20 cellular contexts compared by ENCODE assay signal in genomic region chr11:32033067-32033466, GRCh38. TPM values are rescaled to one million over a fixed set of nuclear protein-coding genes. Genes with fewer than 3 reads are reported as not detected.
A peak's percentile ranks its signal among the peaks of the same experiment; 100 is the strongest.
DNase-seq lines count a peak whose midpoint lies in the region; ATAC-seq lines count a peak whose summit lies in the region.
"Had no signal": no experiment of that assay in that cellular context is flagged by ENCODE, and none has a peak within 500 bp of the region (broad histone marks: within the 10 kb centered on the region; RNA-seq: fewer than 3 reads in every experiment).

No MANE protein-coding gene starts in this region.

- H3K36me3 ChIP-seq in ACC112 (ENCODE audit: insufficient read depth, low read length): no peaks in the 10 kb centered on the region
- H3K36me3 ChIP-seq: HAP-1 had no signal

- no peak overlapping the region for H2AFZ ChIP-seq in ACC112 (ENCODE audit: low read length, unreplicated experiment)

- H3K79me2 ChIP-seq in ACC112 (ENCODE audit: control insufficient read depth, insufficient read depth, low read length, unreplicated experiment): no peaks in the 10 kb centered on the region

- no peaks in the 10 kb centered on the region for H3K27me3 ChIP-seq in ACC112 (ENCODE audit: insufficient read depth, low read length)

- H3K9me3 Mint-ChIP-seq in activated T-helper 1 cell treated with anti-CD3 and anti-CD28 coated beads, Interleukin-12 subunit alpha, Interleukin-12 subunit beta, Interleukin-2, Interleukin-4 antibody, amounts not matched to agents 30 ng/mL and 10 ng/mL and 1 ng/mL, durations not matched to agents 14 hours and 24 hours and 36 hours: no peaks in the 10 kb centered on the region
- no peaks in the 10 kb centered on the region for H3K9me3 Mint-ChIP-seq in activated naive CD4-positive, alpha-beta T cell treated with anti-CD3 and anti-CD28 coated beads, Interleukin-2, amount 10 ng/mL, durations not matched to agents 7 days and 5 days
- H3K9me3 Mint-ChIP-seq: activated CD4-positive, alpha-beta T cell treated with anti-CD3 and anti-CD28 coated beads, Interleukin-2, amount 10 ng/mL, durations not matched to agents 7 days and 5 days; activated naive CD8-positive, alpha-beta T cell treated with anti-CD3 and anti-CD28 coated beads, Interleukin-2, amount 10 ng/mL, durations not matched to agents 7 days and 5 days; CD8-positive, alpha-beta T cell had no signal

- H3K27me3 Mint-ChIP-seq in activated T-helper 1 cell treated with anti-CD3 and anti-CD28 coated beads, Interleukin-12 subunit alpha, Interleukin-12 subunit beta, Interleukin-2, Interleukin-4 antibody, amounts not matched to agents 30 ng/mL and 10 ng/mL and 1 ng/mL, durations not matched to agents 14 hours and 24 hours and 36 hours (ENCODE audit: insufficient read depth): peaks cover 9% of the 10 kb centered on the region
- H3K27me3 Mint-ChIP-seq in activated naive CD4-positive, alpha-beta T cell treated with anti-CD3 and anti-CD28 coated beads, Interleukin-2, amount 10 ng/mL, durations not matched to agents 7 days and 5 days: peaks cover 18% of the 10 kb centered on the region

- no peaks in the 10 kb centered on the region for H3K36me3 Mint-ChIP-seq in activated T-helper 1 cell treated with anti-CD3 and anti-CD28 coated beads, Interleukin-12 subunit alpha, Interleukin-12 subunit beta, Interleukin-2, Interleukin-4 antibody, amounts not matched to agents 30 ng/mL and 10 ng/mL and 1 ng/mL, durations not matched to agents 14 hours and 24 hours and 36 hours (ENCODE audit: low read depth)
- no peaks in the 10 kb centered on the region for H3K36me3 Mint-ChIP-seq in activated naive CD4-positive, alpha-beta T cell treated with anti-CD3 and anti-CD28 coated beads, Interleukin-2, amount 10 ng/mL, durations not matched to agents 7 days and 5 days
- H3K36me3 Mint-ChIP-seq: activated naive CD8-positive, alpha-beta T cell treated with anti-CD3 and anti-CD28 coated beads, Interleukin-2, amount 10 ng/mL, durations not matched to agents 7 days and 5 days; CD8-positive, alpha-beta T cell had no signal

- CTCF ChIA-PET in activated naive CD4-positive, alpha-beta T cell treated with anti-CD3 and anti-CD28 coated beads, Interleukin-2, amount 10 ng/mL, durations not matched to agents 7 days and 5 days (lab: Charles Lee): no interaction called here

- intact Hi-C loops in activated T-helper 1 cell treated with anti-CD3 and anti-CD28 coated beads, Interleukin-12 subunit alpha, Interleukin-12 subunit beta, Interleukin-2, Interleukin-4 antibody, amounts not matched to agents 30 ng/mL and 10 ng/mL and 1 ng/mL, durations not matched to agents 14 hours and 24 hours and 36 hours (cut with micrococcal nuclease): no loop called here

- H3K4me1 ChIP-seq in ACC112 (ENCODE audit: control insufficient read depth, insufficient read depth, low read length, unreplicated experiment): peaks cover 15% of the 10 kb centered on the region
- H3K4me1 ChIP-seq: A549, HAP-1 had no signal

- peak overlapping the region; percentile 30 for H3K27ac ChIP-seq in ACC112 (ENCODE audit: low read depth, low read length)
- H3K27ac ChIP-seq: A549, SK-N-MC had no signal

- no peaks in the 10 kb centered on the region for H3K4me1 Mint-ChIP-seq in activated T-helper 1 cell treated with anti-CD3 and anti-CD28 coated beads, Interleukin-12 subunit alpha, Interleukin-12 subunit beta, Interleukin-2, Interleukin-4 antibody, amounts not matched to agents 30 ng/mL and 10 ng/mL and 1 ng/mL, durations not matched to agents 14 hours and 24 hours and 36 hours (ENCODE audit: low read depth)
- no peaks in the 10 kb centered on the region for H3K4me1 Mint-ChIP-seq in activated naive CD4-positive, alpha-beta T cell treated with anti-CD3 and anti-CD28 coated beads, Interleukin-2, amount 10 ng/mL, durations not matched to agents 7 days and 5 days
- H3K4me1 Mint-ChIP-seq: activated CD4-positive, alpha-beta T cell treated with anti-CD3 and anti-CD28 coated beads, Interleukin-2, amount 10 ng/mL, durations not matched to agents 7 days and 5 days; activated naive CD8-positive, alpha-beta T cell treated with anti-CD3 and anti-CD28 coated beads, Interleukin-2, amount 10 ng/mL, durations not matched to agents 7 days and 5 days had no signal

- no peak overlapping the region for H3K4me3 ChIP-seq in ACC112 (ENCODE audit: low read depth, low read length)
- H3K4me3 ChIP-seq: A549, HAP-1, SK-N-MC had no signal

- H3K27ac Mint-ChIP-seq in activated T-helper 1 cell treated with anti-CD3 and anti-CD28 coated beads, Interleukin-12 subunit alpha, Interleukin-12 subunit beta, Interleukin-2, Interleukin-4 antibody, amounts not matched to agents 30 ng/mL and 10 ng/mL and 1 ng/mL, durations not matched to agents 14 hours and 24 hours and 36 hours: peak overlapping the region; percentile 21
- no peak overlapping the region for H3K27ac Mint-ChIP-seq in activated naive CD4-positive, alpha-beta T cell treated with anti-CD3 and anti-CD28 coated beads, Interleukin-2, amount 10 ng/mL, durations not matched to agents 7 days and 5 days
- H3K27ac Mint-ChIP-seq: activated CD4-positive, alpha-beta T cell treated with anti-CD3 and anti-CD28 coated beads, Interleukin-2, amount 10 ng/mL, durations not matched to agents 7 days and 5 days; activated naive CD8-positive, alpha-beta T cell treated with anti-CD3 and anti-CD28 coated beads, Interleukin-2, amount 10 ng/mL, durations not matched to agents 7 days and 5 days; CD8-positive, alpha-beta T cell had no signal

- no peak overlapping the region for H3K4me3 Mint-ChIP-seq in activated T-helper 1 cell treated with anti-CD3 and anti-CD28 coated beads, Interleukin-12 subunit alpha, Interleukin-12 subunit beta, Interleukin-2, Interleukin-4 antibody, amounts not matched to agents 30 ng/mL and 10 ng/mL and 1 ng/mL, durations not matched to agents 14 hours and 24 hours and 36 hours
- H3K4me3 Mint-ChIP-seq in activated naive CD4-positive, alpha-beta T cell treated with anti-CD3 and anti-CD28 coated beads, Interleukin-2, amount 10 ng/mL, durations not matched to agents 7 days and 5 days: no peak overlapping the region
- H3K4me3 Mint-ChIP-seq: activated CD4-positive, alpha-beta T cell treated with anti-CD3 and anti-CD28 coated beads, Interleukin-2, amount 10 ng/mL, durations not matched to agents 7 days and 5 days; activated naive CD8-positive, alpha-beta T cell treated with anti-CD3 and anti-CD28 coated beads, Interleukin-2, amount 10 ng/mL, durations not matched to agents 7 days and 5 days; CD8-positive, alpha-beta T cell had no signal

- no peak for DNase-seq in activated T-helper 1 cell treated with anti-CD3 and anti-CD28 coated beads, Interleukin-12 subunit alpha, Interleukin-12 subunit beta, Interleukin-2, Interleukin-4 antibody, amounts not matched to agents 30 ng/mL and 10 ng/mL and 1 ng/mL, durations not matched to agents 14 hours and 24 hours and 36 hours (ENCODE audit: low spot score)
- DNase-seq in activated naive CD4-positive, alpha-beta T cell treated with anti-CD3 and anti-CD28 coated beads, Interleukin-2, amount 10 ng/mL, durations not matched to agents 7 days and 5 days: no peak
- DNase-seq in T1000 (lab: John Stamatoyannopoulos, UW) (no peak), SHP77 treated with DMSO at 0.1 percent for 48 hours (lab: John Stamatoyannopoulos, UW) (no peak), foreskin melanocyte (no peak)
- DNase-seq: activated CD4-positive, alpha-beta T cell treated with anti-CD3 and anti-CD28 coated beads, Interleukin-2, amount 10 ng/mL, durations not matched to agents 7 days and 5 days; activated naive CD8-positive, alpha-beta T cell treated with anti-CD3 and anti-CD28 coated beads, Interleukin-2, amount 10 ng/mL, durations not matched to agents 7 days and 5 days; caudate nucleus; CD8-positive, alpha-beta T cell; DMS79 treated with DMSO at 0.1 percent for 48 hours; effector CD4-positive, alpha-beta T cell; NCI-H1694; NCI-H446; retina had no signal

- ATAC-seq in GM19395 (IDR thresholded peaks at IDR 0.05; ENCODE audit: unreplicated experiment) (peak; percentile 39), HG03039 (IDR thresholded peaks at IDR 0.05; ENCODE audit: unreplicated experiment) (peak; percentile 36)
- ATAC-seq: A549; CD8-positive, alpha-beta T cell had no signal

RNA-seq across cellular contexts. Expression of gene RCN1, which starts 57.8 kb away (rescaled TPM):
- 30.9 and 36.5 TPM in 2 replicates for total RNA-seq in activated T-helper 1 cell treated with anti-CD3 and anti-CD28 coated beads, Interleukin-12 subunit alpha, Interleukin-12 subunit beta, Interleukin-2, Interleukin-4 antibody, amounts not matched to agents 30 ng/mL and 10 ng/mL and 1 ng/mL, durations not matched to agents 14 hours and 24 hours and 36 hours
